Comparison of ENCODE assay signal across 13 cellular contexts in genomic region chr16:10594312-10594950, GRCh38. TPM values are rescaled to one million over a fixed set of nuclear protein-coding genes. Genes with fewer than 3 reads are reported as not detected.
DNase-seq lines count a peak whose midpoint lies in the region; ATAC-seq, FAIRE-seq and TF ChIP-seq lines count a peak whose summit lies in the region.
"Had no signal": no experiment of that assay in that cellular context is flagged by ENCODE, and none has a peak within 500 bp of the region (broad histone marks: within the 10 kb centered on the region; RNA-seq: fewer than 3 reads in every experiment).

No MANE protein-coding gene starts in this region.

- no peak overlapping the region for H3K27ac ChIP-seq in K562 (ENCODE audit: extremely low read depth, low read depth, low read length)
- no peak overlapping the region for H3K27ac ChIP-seq in mesenchymal stem cell (ENCODE audit: low read length, poor library complexity, severe bottlenecking)
- no peak overlapping the region for H3K27ac ChIP-seq in brain microvascular endothelial cell
- H3K27ac ChIP-seq: neutrophil had no signal

- no peak for TF ChIP-seq CTCF in K562 (IDR thresholded peaks at IDR 0.05 in 2 of 3, conservative IDR thresholded peaks at IDR 0.05 in 1 of 3; ENCODE audit: insufficient read depth in 2 of 3, low read depth in 1 of 3, low read length in 3 of 3)
- TF ChIP-seq CTCF in brain microvascular endothelial cell (IDR thresholded peaks at IDR 0.05; ENCODE audit: low read depth, low read length, missing control alignments): no peak

- H2BK12ac ChIP-seq in mesenchymal stem cell (ENCODE audit: low read length in 2 of 2): no peak overlapping the region

- no peak for TF ChIP-seq EP300 in K562 (IDR thresholded peaks at IDR 0.05; ENCODE audit: low read length)

- H3K9me3 ChIP-seq in K562 (replicated peaks; ENCODE audit: control insufficient read depth, insufficient read depth, low read depth, low read length) (no peaks in the 10 kb centered on the region), mesenchymal stem cell (ENCODE audit: control insufficient read depth, low read length) (no peaks in the 10 kb centered on the region)
- H3K9me3 ChIP-seq: neutrophil had no signal

- H2AFZ ChIP-seq in K562 (ENCODE audit: low read depth, low read length) (no peak overlapping the region), mesenchymal stem cell (ENCODE audit: low read depth, low read length) (no peak overlapping the region)

- H3K9ac ChIP-seq in K562 (ENCODE audit: insufficient read depth in 1 of 2, low read depth in 2 of 2, low read length in 2 of 2): no peak overlapping the region
- H3K9ac ChIP-seq in mesenchymal stem cell (ENCODE audit: low read length): no peak overlapping the region

- no peak overlapping the region for H2BK15ac ChIP-seq in mesenchymal stem cell (ENCODE audit: low read depth, poor library complexity, severe bottlenecking)

- H4K20me1 ChIP-seq in K562 (replicated peaks; ENCODE audit: control insufficient read depth, insufficient read depth, low read length): peaks cover 9% of the 10 kb centered on the region; the same call in 1 of the 2 replicates

- no peaks in the 10 kb centered on the region for H3K79me2 ChIP-seq in K562 (ENCODE audit: control insufficient read depth, insufficient read depth, low read length)

- H2BK5ac ChIP-seq in mesenchymal stem cell (ENCODE audit: low read depth, low read length, poor library complexity, severe bottlenecking): no peak overlapping the region

- CTCF ChIA-PET in K562 (lab: Yijun Ruan, JAX; ENCODE audit: low intra/inter-chr PET ratio): no interaction called here

- WGBS in K562 (ENCODE audit: insufficient coverage, low coverage, missing lambda C conversion rate): under 1% methylated on average over 9 of the region's 9 CpGs
- 91% methylated on average over 9 of the region's 9 CpGs for WGBS in mesenchymal stem cell

- H3K4ac ChIP-seq in mesenchymal stem cell (ENCODE audit: low read depth in 1 of 2, low read length in 2 of 2): no peak overlapping the region

- BruUV-seq in K562 (replicated peaks; lab: Mats Ljungman, UMichigan): no TSS peak

- POLR2A ChIA-PET in K562 (lab: Yijun Ruan, JAX): no interaction called here

- H3K18ac ChIP-seq in mesenchymal stem cell (ENCODE audit: low read depth in 1 of 2, low read length in 2 of 2): no peak overlapping the region

- no peak overlapping the region for H2BK120ac ChIP-seq in mesenchymal stem cell (ENCODE audit: low read depth, low read length)

- intact Hi-C loops in K562 (cut with micrococcal nuclease): no loop called here

- in situ Hi-C loops in K562 (cut with MboI) (no loop called here), brain microvascular endothelial cell (cut with HindIII; ENCODE audit: low pct_ligation_motif_present, low sequenced_read_pairs) (no loop called here)

- no peak for TF ChIP-seq POLR2A in K562 (conservative IDR thresholded peaks at IDR 0.05)

- no peak for TF ChIP-seq RAD21 in K562 (CRISPR knock-in tag; conservative IDR thresholded peaks at IDR 0.05 in 1 of 2, IDR thresholded peaks at IDR 0.05 in 1 of 2)

- H2AK5ac ChIP-seq in mesenchymal stem cell (ENCODE audit: low read length, severe bottlenecking): no peak overlapping the region

- no peak overlapping the region for H3K4me2 ChIP-seq in K562 (ENCODE audit: insufficient read depth, low read length)
- no peak overlapping the region for H3K4me2 ChIP-seq in mesenchymal stem cell (ENCODE audit: low read length, poor library complexity, severe bottlenecking)

- H3K27me3 ChIP-seq in K562 (ENCODE audit: control insufficient read depth in 2 of 2, insufficient read depth in 2 of 2, low read length in 2 of 2): peaks cover 24 to 63% of the 10 kb centered on the region in 2 experiments
- H3K27me3 ChIP-seq in mesenchymal stem cell (ENCODE audit: control insufficient read depth in 1 of 2, insufficient read depth in 1 of 2, low read length in 2 of 2): peaks cover 26 to 69% of the 10 kb centered on the region in 2 experiments
- no peaks in the 10 kb centered on the region for H3K27me3 ChIP-seq in brain microvascular endothelial cell (replicated peaks)

- no peaks in the 10 kb centered on the region for H3K79me1 ChIP-seq in mesenchymal stem cell (replicated peaks; ENCODE audit: low read length, poor library complexity, severe bottlenecking)

- no peaks in the 10 kb centered on the region for H3K9me1 ChIP-seq in K562 (ENCODE audit: control insufficient read depth, insufficient read depth, low read length)

- H3K4me3 ChIP-seq in K562: no peak overlapping the region
- no peak overlapping the region for H3K4me3 ChIP-seq in mesenchymal stem cell (ENCODE audit: insufficient read depth in 1 of 2, low read depth in 1 of 2, low read length in 2 of 2)
- H3K4me3 ChIP-seq in brain microvascular endothelial cell (ENCODE audit: low read depth, low read length): no peak overlapping the region

- H4K91ac ChIP-seq in mesenchymal stem cell (ENCODE audit: low read length): peak overlapping the region; percentile 58

- no peak for FAIRE-seq in K562 (lab: Jason Lieb, UNC)

- peak overlapping the region in 1 of 2 experiments; percentile 75 for H3K14ac ChIP-seq in mesenchymal stem cell (ENCODE audit: low read length in 2 of 2)

- H3K23ac ChIP-seq in mesenchymal stem cell (ENCODE audit: low read length in 2 of 2): no peak overlapping the region

- no peaks in the 10 kb centered on the region for H3K4me1 ChIP-seq in K562 (replicated peaks in 1 of 2; ENCODE audit: control insufficient read depth in 2 of 2, insufficient read depth in 2 of 2, low read length in 2 of 2)
- H3K4me1 ChIP-seq in mesenchymal stem cell (ENCODE audit: control insufficient read depth, insufficient read depth, low read depth, low read length): peaks cover 2% of the 10 kb centered on the region

- no peaks in the 10 kb centered on the region for H3K36me3 ChIP-seq in K562 (ENCODE audit: control insufficient read depth, insufficient read depth, low read length)
- peaks cover 0 to 3% of the 10 kb centered on the region in 2 experiments for H3K36me3 ChIP-seq in mesenchymal stem cell (ENCODE audit: control insufficient read depth in 1 of 2, insufficient read depth in 2 of 2, low read depth in 1 of 2, low read length in 2 of 2)
- no peaks in the 10 kb centered on the region for H3K36me3 ChIP-seq in brain microvascular endothelial cell (replicated peaks)
- H3K36me3 ChIP-seq: neutrophil had no signal

- no peak overlapping the region for H4K8ac ChIP-seq in mesenchymal stem cell (ENCODE audit: low read length)

- ATAC-seq in K562: no peak

- peak; percentile 95 for DNase-seq in COLO668 (lab: John Stamatoyannopoulos, UW; ENCODE audit: unreplicated experiment)
- DNase-seq in NCI-H1105 treated with DMSO at 0.1 percent for 48 hours (lab: John Stamatoyannopoulos, UW): peak; percentile 80
- DNase-seq in K562 (ENCODE audit: extremely low read depth in 1 of 4, low spot score in 3 of 4): no peak
- DNase-seq in mesenchymal stem cell: no peak
- no peak for DNase-seq in NCI-H82 treated with DMSO at 0.1 percent for 48 hours (lab: John Stamatoyannopoulos, UW; ENCODE audit: unreplicated experiment)
- DNase-seq in COR-L47 (lab: John Stamatoyannopoulos, UW): no peak
- DNase-seq in DMS114 treated with DMSO at 0.1 percent for 48 hours (lab: John Stamatoyannopoulos, UW; ENCODE audit: unreplicated experiment): no peak
- no peak for DNase-seq in brain microvascular endothelial cell
- DNase-seq: AML-193, foreskin melanocyte, kidney glomerular epithelial cell, NCI-H146 had no signal

TF ChIP-seq in K562, 482 proteins besides CTCF, POLR2A, EP300 and RAD21:
- TF ChIP-seq NFIC (IDR thresholded peaks at IDR 0.05) (peak; percentile 56), RAD51 (IDR thresholded peaks at IDR 0.05; ENCODE audit: borderline replicate concordance, low read depth) (no peak)
TF ChIP-seq in K562: peak in this region for 1.

RNA-seq across cellular contexts. Expression of gene EMP2, which starts 14.0 kb away (rescaled TPM):
- total RNA-seq in K562 (2011; cell fraction: chromatin; rRNA removed; ENCODE audit: low replicate concordance): 5.2 and 10.4 TPM in 2 replicates
- total RNA-seq in K562 (2011; cell fraction: nucleolus; rRNA removed): 3.8 and 5.5 TPM in 2 replicates
- 4.5 and 8.7 TPM in 2 replicates for total RNA-seq in K562 (2011; cell fraction: nucleoplasm; rRNA removed)
- total RNA-seq in K562 (2014; rRNA removed) (0.73 and 0.98 TPM in 2 replicates), K562 (2014; rRNA removed; fragmentation: Illumina TruSeq; extraction: Trizol) (2.1 and 2.9 TPM in 2 replicates), K562 (2015; rRNA removed; fragmentation: Illumina TruSeq; extraction: Trizol) (0.76 and 1.4 TPM in 2 replicates), K562 (2021) (3.3 TPM in 2 replicates)
- polyA plus RNA-seq in K562 (2011; rRNA removed) (5.6 and 6.2 TPM in 2 replicates), K562 (2014; fragmentation: Illumina TruSeq; extraction: Trizol) (3.1 and 3.8 TPM in 2 replicates), K562 (2014; fragmentation: Nextera tagmentation; extraction: Ambion mirVana) (1 to 10 TPM; 3.1 TPM), K562 (2014; rRNA removed) (0.78 and 0.89 TPM in 2 replicates)
- polyA plus RNA-seq in K562 (2011; cell fraction: cytosol; rRNA removed): 6.1 and 8.6 TPM in 2 replicates
- 2.2 and 3.7 TPM in 2 replicates for polyA plus RNA-seq in K562 (2011; cell fraction: nucleus; rRNA removed)
- polyA plus RNA-seq in K562 (2012): 4.0 and 5.3 TPM in 2 replicates
- 6.8 and 11.1 TPM in 2 replicates for polyA minus RNA-seq in K562 (2011; rRNA and poly(A)+ RNA removed)
- 3.0 and 3.7 TPM in 2 replicates for polyA minus RNA-seq in K562 (2011; cell fraction: cytosol; rRNA and poly(A)+ RNA removed)
- 1.1 and 1.3 TPM in 2 replicates for polyA minus RNA-seq in K562 (2011; cell fraction: nucleus; rRNA and poly(A)+ RNA removed)
- polyA plus RNA-seq in mesenchymal stem cell (2013, experiment 1 of 2): 9.7 TPM
- polyA plus RNA-seq in mesenchymal stem cell (2013, experiment 2 of 2): 9.6 TPM

Comparison
In these comparisons a context has a peak if more than half of its experiments do, and no peak if none do; other contexts are left out.
1. DNase-seq: peak in COLO668 (single experiment) and NCI-H1105 treated with DMSO at 0.1 percent for 48 hours (single experiment); none in K562 (0 of 4), mesenchymal stem cell (single experiment), NCI-H82 treated with DMSO at 0.1 percent for 48 hours (single experiment), COR-L47 (single experiment), DMS114 treated with DMSO at 0.1 percent for 48 hours (single experiment) and brain microvascular endothelial cell (single experiment).